Comparison of ENCODE assay signal across 8 cellular contexts in genomic region chr10:47646686-47647280, GRCh38.
DNase-seq lines count a peak whose midpoint lies in the region; ATAC-seq, FAIRE-seq and TF ChIP-seq lines count a peak whose summit lies in the region.
"Not testable (repeated sequence)": the region's sequence is repeated elsewhere in the genome, so short reads cannot be mapped to it uniquely, and the experiment has no call there.

No MANE protein-coding gene starts in this region.

- not testable (repeated sequence) for H3K27ac Mint-ChIP-seq in activated CD4-positive, alpha-beta T cell treated with anti-CD3 and anti-CD28 coated beads, Interleukin-2, amount 10 ng/mL, durations not matched to agents 24 days and 14 days

- peak; percentile 71 for DNase-seq in ELR (ENCODE audit: low read depth)
- not testable (repeated sequence) for DNase-seq in LNCaP clone FGC (ENCODE audit: low read depth); HepG2 (ENCODE audit: low spot score); psoas muscle
- DNase-seq in activated CD4-positive, alpha-beta T cell treated with anti-CD3 and anti-CD28 coated beads, Interleukin-2, amount 10 ng/mL, durations not matched to agents 24 days and 14 days = peak; percentile 67
- peak; percentile 23 to 63 (median 31) for DNase-seq in body of pancreas
- peak; percentile 40 to 83 for DNase-seq in fibroblast of lung (ENCODE audit: low read depth in 2 of 2)

- H3K36me3 Mint-ChIP-seq in activated CD4-positive, alpha-beta T cell treated with anti-CD3 and anti-CD28 coated beads, Interleukin-2, amount 10 ng/mL, durations not matched to agents 24 days and 14 days (ENCODE audit: low read depth) = not testable (repeated sequence)

- H3K4me2 ChIP-seq in fibroblast of lung (ENCODE audit: extremely low read depth, insufficient read depth, low read length); HepG2 (ENCODE audit: low read depth, low read length): not testable (repeated sequence)

- POLR2A ChIA-PET in HepG2 (lab: Yijun Ruan, JAX) = not testable (repeated sequence)

- in situ Hi-C loops in HepG2 (cut with HindIII; ENCODE audit: extremely low pct_ligation_motif_present, low pct_unique_long_range_greater_than_20kb) = not testable (repeated sequence)

- not testable (repeated sequence) for H3K27ac ChIP-seq in 22Rv1; body of pancreas; fibroblast of lung (ENCODE audit: insufficient read depth, low read length); HepG2 (ENCODE audit: extremely low read length, insufficient read depth, low read length); psoas muscle

- not testable (repeated sequence) for H3K9ac ChIP-seq in fibroblast of lung (ENCODE audit: insufficient read depth, low read length); HepG2 (ENCODE audit: insufficient read depth, low read depth, low read length)

- not testable (repeated sequence) for H3K4me3 Mint-ChIP-seq in activated CD4-positive, alpha-beta T cell treated with anti-CD3 and anti-CD28 coated beads, Interleukin-2, amount 10 ng/mL, durations not matched to agents 24 days and 14 days

- H3K4me1 Mint-ChIP-seq in activated CD4-positive, alpha-beta T cell treated with anti-CD3 and anti-CD28 coated beads, Interleukin-2, amount 10 ng/mL, durations not matched to agents 24 days and 14 days = not testable (repeated sequence)

- not testable (repeated sequence) for FAIRE-seq in HepG2 (lab: Jason Lieb, UNC)

- not testable (repeated sequence) for H2AFZ ChIP-seq in fibroblast of lung (ENCODE audit: low read length); HepG2 (ENCODE audit: low read length)

- peak; percentile 39 for TF ChIP-seq CTCF in 22Rv1 (IDR thresholded peaks at IDR 0.05)
- TF ChIP-seq CTCF in LNCaP clone FGC (IDR thresholded peaks at IDR 0.05; ENCODE audit: control insufficient read depth, extremely low read depth, insufficient read depth) = peak; percentile 37
- peak in 2 of 7 experiments; percentile 32 to 39 for TF ChIP-seq CTCF in body of pancreas (IDR thresholded peaks at IDR 0.05)
- TF ChIP-seq CTCF in fibroblast of lung (conservative IDR thresholded peaks at IDR 0.05 in 1 of 2, IDR thresholded peaks at IDR 0.05 in 1 of 2; ENCODE audit: low read depth in 1 of 2, low read length in 2 of 2) = peak in 1 of 2 donors; percentile 23
- TF ChIP-seq CTCF in HepG2 (CRISPR knock-in tag; IDR thresholded peaks at IDR 0.05) = not testable (repeated sequence)
- TF ChIP-seq CTCF in psoas muscle (IDR thresholded peaks at IDR 0.05) = peak; percentile 56

- CTCF ChIA-PET in HepG2 (lab: Yijun Ruan, JAX; ENCODE audit: low intra/inter-chr PET ratio, low total read pairs) = not testable (repeated sequence)

- ATAC-seq in body of pancreas (peak; percentile 74), HepG2 (0 out of 3 replicates have a peak, but pooled peaks have one; percentile 35), psoas muscle (peak in 2 of 4 donors; percentile 52 to 75)

- not testable (repeated sequence) for H3K27me3 Mint-ChIP-seq in activated CD4-positive, alpha-beta T cell treated with anti-CD3 and anti-CD28 coated beads, Interleukin-2, amount 10 ng/mL, durations not matched to agents 24 days and 14 days

- not testable (repeated sequence) for H3K4me1 ChIP-seq in body of pancreas; fibroblast of lung (ENCODE audit: control insufficient read depth, extremely low read depth, insufficient read depth, low read length); HepG2 (ENCODE audit: insufficient read depth, low read length); psoas muscle

- H3K4me3 ChIP-seq in LNCaP clone FGC (ENCODE audit: low read depth, low read length); body of pancreas; fibroblast of lung (replicated peaks in 1 of 4; ENCODE audit: control extremely low read depth in 1 of 4, insufficient read depth in 1 of 4, low read depth in 3 of 4, low read length in 4 of 4); HepG2 (replicated peaks in 1 of 3; ENCODE audit: insufficient read depth in 1 of 3, low read depth in 2 of 3, low read length in 3 of 3); psoas muscle: not testable (repeated sequence)

- TF ChIP-seq POLR2A in body of pancreas (IDR thresholded peaks at IDR 0.05); HepG2 (IDR thresholded peaks at IDR 0.05; ENCODE audit: insufficient read depth in 1 of 2, low read depth in 2 of 2, low read length in 2 of 2): not testable (repeated sequence)

- H3K27me3 ChIP-seq in body of pancreas; fibroblast of lung (ENCODE audit: control insufficient read depth, insufficient read depth, low read length); HepG2 (ENCODE audit: control insufficient read depth in 1 of 2, insufficient read depth in 2 of 2, low read length in 2 of 2); psoas muscle (ENCODE audit: insufficient read depth in 3 of 3, low read length in 2 of 3): not testable (repeated sequence)

- H3K9me3 ChIP-seq in body of pancreas; fibroblast of lung (ENCODE audit: control insufficient read depth, insufficient read depth, low read depth, low read length); HepG2 (ENCODE audit: low read length); psoas muscle: not testable (repeated sequence)

- 0% methylated on average over 2 of the region's 2 CpGs for WGBS in body of pancreas, 2 donors
- 1% methylated on average over 2 of the region's 2 CpGs for WGBS in HepG2 (ENCODE audit: low lambda C conversion rate)
- WGBS in psoas muscle, 3 donors = 2 to 8% (median 6%) methylated on average over 1 of the region's 2 CpGs

- TF ChIP-seq RAD21 in HepG2 (CRISPR knock-in tag; IDR thresholded peaks at IDR 0.05) = not testable (repeated sequence)

- H3K9me3 Mint-ChIP-seq in activated CD4-positive, alpha-beta T cell treated with anti-CD3 and anti-CD28 coated beads, Interleukin-2, amount 10 ng/mL, durations not matched to agents 24 days and 14 days = not testable (repeated sequence)

- H4K20me1 ChIP-seq in fibroblast of lung (ENCODE audit: control insufficient read depth, extremely low read depth, insufficient read depth, low read length); HepG2 (ENCODE audit: insufficient read depth, low read length): not testable (repeated sequence)

- H3K79me2 ChIP-seq in fibroblast of lung (ENCODE audit: control insufficient read depth, insufficient read depth, low read length); HepG2 (ENCODE audit: insufficient read depth, low read length): not testable (repeated sequence)

- TF ChIP-seq EP300 in HepG2 (IDR thresholded peaks at IDR 0.05; ENCODE audit: low read depth in 2 of 2, low read length in 2 of 2); HepG2 (CRISPR knock-in tag; IDR thresholded peaks at IDR 0.05; ENCODE audit: borderline replicate concordance): not testable (repeated sequence)

- H3K36me3 ChIP-seq in body of pancreas (replicated peaks in 1 of 2; ENCODE audit: insufficient read depth in 1 of 2, low read depth in 2 of 2); fibroblast of lung (ENCODE audit: control insufficient read depth, insufficient read depth, low read length); HepG2 (replicated peaks in 1 of 2; ENCODE audit: control insufficient read depth in 1 of 2, insufficient read depth in 2 of 2, low read length in 2 of 2); psoas muscle (ENCODE audit: insufficient read depth in 1 of 2, low read depth in 1 of 2): not testable (repeated sequence)

- not testable (repeated sequence) for BruUV-seq in HepG2 (replicated peaks; lab: Mats Ljungman, UMichigan)

- intact Hi-C loops in activated CD4-positive, alpha-beta T cell treated with anti-CD3 and anti-CD28 coated beads, Interleukin-2, amount 10 ng/mL, durations not matched to agents 24 days and 14 days (cut with micrococcal nuclease); body of pancreas (cut with DNase I); HepG2 (cut with micrococcal nuclease; ENCODE audit: unreplicated experiment); psoas muscle (cut with DNase I): not testable (repeated sequence)

TF ChIP-seq in HepG2, 621 proteins besides CTCF, POLR2A, EP300 and RAD21:
- TF ChIP-seq STAG1 (CRISPR knock-in tag; IDR thresholded peaks at IDR 0.05) (peak; percentile 48), SMC3 (IDR thresholded peaks at IDR 0.05; ENCODE audit: low read length) (0 out of 2 replicates have a peak, but pooled peaks have one; percentile 5)
